Comparison of ENCODE assay signal across 8 cellular contexts in the genomic region with DNA sequence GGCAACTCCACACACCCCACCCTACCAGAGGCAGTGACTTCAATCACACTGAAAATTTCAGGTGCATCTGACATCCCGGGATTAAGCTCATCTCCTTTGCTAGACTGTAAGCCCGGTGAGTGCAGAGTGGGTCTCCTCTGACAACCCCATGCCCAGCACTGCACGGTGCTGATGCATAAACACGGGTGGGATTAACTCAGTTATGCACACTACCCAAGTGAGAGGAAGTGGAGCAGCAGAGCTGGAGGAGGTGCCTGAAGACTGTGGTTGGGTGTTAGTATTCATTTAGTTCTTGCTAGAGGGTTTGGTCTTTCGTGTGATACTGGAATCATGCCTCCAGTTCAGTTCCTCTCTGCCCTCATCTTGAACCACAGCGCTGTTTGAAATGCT. TPM values are rescaled to one million over a fixed set of nuclear protein-coding genes. Genes with fewer than 3 reads are reported as not detected.
DNase-seq lines count a peak whose midpoint lies in the region; ATAC-seq and TF ChIP-seq lines count a peak whose summit lies in the region.

No MANE protein-coding gene starts in this region.

- H3K27me3 Mint-ChIP-seq in CD14-positive monocyte (ENCODE audit: low read depth in 3 of 3) (peaks cover 5 to 10% (median 5%) of the 10 kb centered on the region in 3 donors), glutamatergic neuron (ENCODE audit: unreplicated experiment) (peaks cover 11% of the 10 kb centered on the region)
- no peaks in the 10 kb centered on the region for H3K27me3 Mint-ChIP-seq in activated T-cell treated with anti-CD3 and anti-CD28 coated beads, Interleukin-2, amount 50 U/mL, for 24 hours
- H3K27me3 Mint-ChIP-seq in stimulated activated naive CD8-positive, alpha-beta T cell treated with anti-CD3 and anti-CD28 coated beads, Interleukin-15, amount 100 ng/mL, for 72 hours: no peaks in the 10 kb centered on the region

- TF ChIP-seq CTCF in CD14-positive monocyte (IDR thresholded peaks at IDR 0.05) (no peak), glutamatergic neuron (IDR thresholded peaks at IDR 0.05; ENCODE audit: partially characterized antibody, unreplicated experiment) (no peak)

- H3K4me3 Mint-ChIP-seq in CD14-positive monocyte (peak overlapping the region; percentile 63 to 84), glutamatergic neuron (ENCODE audit: unreplicated experiment) (no peak overlapping the region)
- H3K4me3 Mint-ChIP-seq in activated T-cell treated with anti-CD3 and anti-CD28 coated beads, Interleukin-2, amount 50 U/mL, for 24 hours: peak overlapping the region; percentile 74
- peak overlapping the region; percentile 89 to 91 for H3K4me3 Mint-ChIP-seq in stimulated activated naive CD8-positive, alpha-beta T cell treated with anti-CD3 and anti-CD28 coated beads, Interleukin-15, amount 100 ng/mL, for 72 hours

- peak; percentile 49 for ATAC-seq in GM19395 (IDR thresholded peaks at IDR 0.05; ENCODE audit: unreplicated experiment)
- peak; percentile 81 for ATAC-seq in stimulated activated naive CD8-positive, alpha-beta T cell treated with anti-CD3 and anti-CD28 coated beads, Interleukin-15, amount 100 ng/mL, for 72 hours

- intact Hi-C loops in CD14-positive monocyte (cut with micrococcal nuclease): loop anchor here (5.0 kb wide), 4 partner anchors 59 to 369 kb away; a partner anchor contains a TSS

- H3K36me3 Mint-ChIP-seq in CD14-positive monocyte (peaks cover 9 to 22% of the 10 kb centered on the region in 2 donors), glutamatergic neuron (ENCODE audit: unreplicated experiment) (no peaks in the 10 kb centered on the region)
- H3K36me3 Mint-ChIP-seq in activated T-cell treated with anti-CD3 and anti-CD28 coated beads, Interleukin-2, amount 50 U/mL, for 24 hours (ENCODE audit: low read depth): peaks cover 15% of the 10 kb centered on the region

- DNase-seq in CD14-positive monocyte (ENCODE audit: low spot score) (no peak), NAMALWA (ENCODE audit: low spot score) (peak; percentile 73), islet precursor cell (peak; percentile 49), glutamatergic neuron (no peak), hippocampal formation (lab: John Stamatoyannopoulos, UW) (no peak)
- DNase-seq in activated T-cell treated with anti-CD3 and anti-CD28 coated beads, Interleukin-2, amount 50 U/mL, for 24 hours: peak; percentile 71
- peak; percentile 73 to 79 for DNase-seq in stimulated activated naive CD8-positive, alpha-beta T cell treated with anti-CD3 and anti-CD28 coated beads, Interleukin-15, amount 100 ng/mL, for 72 hours

- H3K27ac Mint-ChIP-seq in CD14-positive monocyte: peak overlapping the region; percentile 63 to 86 (median 76)
- peak overlapping the region; percentile 98 for H3K27ac Mint-ChIP-seq in activated T-cell treated with anti-CD3 and anti-CD28 coated beads, Interleukin-2, amount 50 U/mL, for 24 hours
- H3K27ac Mint-ChIP-seq in stimulated activated naive CD8-positive, alpha-beta T cell treated with anti-CD3 and anti-CD28 coated beads, Interleukin-15, amount 100 ng/mL, for 72 hours: peak overlapping the region; percentile 97 to 98
- H3K27ac Mint-ChIP-seq in glutamatergic neuron (ENCODE audit: unreplicated experiment): no peak overlapping the region

- peaks cover 0 to 4% (median 0%) of the 10 kb centered on the region in 7 donors for H3K9me3 Mint-ChIP-seq in CD14-positive monocyte
- no peaks in the 10 kb centered on the region for H3K9me3 Mint-ChIP-seq in activated T-cell treated with anti-CD3 and anti-CD28 coated beads, Interleukin-2, amount 50 U/mL, for 24 hours
- H3K9me3 Mint-ChIP-seq in stimulated activated naive CD8-positive, alpha-beta T cell treated with anti-CD3 and anti-CD28 coated beads, Interleukin-15, amount 100 ng/mL, for 72 hours: no peaks in the 10 kb centered on the region
- H3K9me3 Mint-ChIP-seq in glutamatergic neuron (ENCODE audit: unreplicated experiment): peaks cover 3% of the 10 kb centered on the region

- peaks cover 39% of the 10 kb centered on the region for H3K4me1 Mint-ChIP-seq in CD14-positive monocyte
- H3K4me1 Mint-ChIP-seq in activated T-cell treated with anti-CD3 and anti-CD28 coated beads, Interleukin-2, amount 50 U/mL, for 24 hours (ENCODE audit: low read depth): peaks cover 41% of the 10 kb centered on the region
- H3K4me1 Mint-ChIP-seq in stimulated activated naive CD8-positive, alpha-beta T cell treated with anti-CD3 and anti-CD28 coated beads, Interleukin-15, amount 100 ng/mL, for 72 hours: peaks cover 51% of the 10 kb centered on the region
- no peaks in the 10 kb centered on the region for H3K4me1 Mint-ChIP-seq in glutamatergic neuron (ENCODE audit: low read depth, unreplicated experiment)

RNA-seq across cellular contexts. Expression of a gene that starts 6.5 kb away (rescaled TPM):
- 10 to 100 TPM; 11.9 to 12.1 TPM for polyA plus RNA-seq in CD14-positive monocyte
- 65.7 TPM for total RNA-seq in glutamatergic neuron (ENCODE audit: unreplicated experiment)

RNA-seq across cellular contexts. Expression of a gene that starts 20.9 kb away (rescaled TPM):
- not detected for polyA plus RNA-seq in CD14-positive monocyte
- 143 TPM for total RNA-seq in glutamatergic neuron (ENCODE audit: unreplicated experiment)

RNA-seq across cellular contexts. Expression of a gene that starts 38.8 kb away (rescaled TPM):
- 10 to 100 TPM; 29.1 to 31.3 TPM for polyA plus RNA-seq in CD14-positive monocyte
- 147 TPM for total RNA-seq in glutamatergic neuron (ENCODE audit: unreplicated experiment)

RNA-seq across cellular contexts. Expression of a gene that starts 43.3 kb away (rescaled TPM):
- polyA plus RNA-seq in CD14-positive monocyte: under 1 TPM in 1 of 2 donors, not detected in 1; 0.18 TPM
- total RNA-seq in glutamatergic neuron (ENCODE audit: unreplicated experiment): 118 TPM

RNA-seq across cellular contexts. Expression of a gene that starts 51.1 kb away (rescaled TPM):
- not detected for polyA plus RNA-seq in CD14-positive monocyte
- total RNA-seq in glutamatergic neuron (ENCODE audit: unreplicated experiment): 20.4 TPM

Comparison
In these comparisons a context has a peak if more than half of its experiments do, and no peak if none do; other contexts are left out.
1. DNase-seq: peak in NAMALWA (single experiment), activated T-cell treated with anti-CD3 and anti-CD28 coated beads, Interleukin-2, amount 50 U/mL, for 24 hours (single experiment), islet precursor cell (single experiment) and stimulated activated naive CD8-positive, alpha-beta T cell treated with anti-CD3 and anti-CD28 coated beads, Interleukin-15, amount 100 ng/mL, for 72 hours (2 of 2); none in CD14-positive monocyte (single experiment), glutamatergic neuron (single experiment) and hippocampal formation (0 of 2).